Comparison of ENCODE assay signal across 10 cellular contexts in the genomic region with DNA sequence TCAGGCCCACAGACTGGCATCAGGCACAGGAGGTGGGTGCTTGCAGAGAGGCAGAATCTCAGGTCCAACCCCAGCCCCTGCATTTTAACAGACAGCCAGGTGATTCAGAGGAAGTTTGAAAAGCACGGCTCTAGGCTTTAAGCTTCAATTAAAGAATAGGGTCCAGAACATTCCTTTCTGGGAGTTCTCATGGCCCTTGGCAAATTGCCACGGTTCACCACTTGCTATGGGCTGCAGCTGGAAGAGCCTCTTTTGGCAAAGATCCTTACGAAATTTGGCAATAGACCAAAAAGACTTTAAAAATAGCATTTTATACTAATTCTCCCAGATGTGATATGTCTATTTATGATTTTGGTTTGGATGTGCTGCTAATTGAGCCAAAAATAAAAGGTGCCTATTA.
DNase-seq lines count a peak whose midpoint lies in the region; ATAC-seq, FAIRE-seq and TF ChIP-seq lines count a peak whose summit lies in the region.
"Had no signal": no experiment of that assay in that cellular context is flagged by ENCODE, and none has a peak within 500 bp of the region (broad histone marks: within the 10 kb centered on the region; RNA-seq: fewer than 3 reads in every experiment).

No MANE protein-coding gene starts in this region.

- H3K4me1 ChIP-seq in astrocyte (ENCODE audit: insufficient read depth, low read length) (no peaks in the 10 kb centered on the region), right cardiac atrium (ENCODE audit: control insufficient read depth, insufficient read depth, low read length) (no peaks in the 10 kb centered on the region), thoracic aorta (ENCODE audit: control insufficient read depth in 1 of 2, low read depth in 2 of 2) (peaks cover 22 to 63% of the 10 kb centered on the region in 2 donors)
- H3K4me1 ChIP-seq in effector memory CD4-positive, alpha-beta T cell (ENCODE audit: control insufficient read depth, insufficient read depth, low read length, poor library complexity, severe bottlenecking): no peaks in the 10 kb centered on the region

- no peaks in the 10 kb centered on the region for H3K27me3 ChIP-seq in astrocyte (ENCODE audit: insufficient read depth, low read length)
- H3K27me3 ChIP-seq in right cardiac atrium (ENCODE audit: control insufficient read depth, insufficient read depth): no peaks in the 10 kb centered on the region
- H3K27me3 ChIP-seq in thoracic aorta (replicated peaks; ENCODE audit: insufficient read depth): no peaks in the 10 kb centered on the region
- no peaks in the 10 kb centered on the region for H3K27me3 ChIP-seq in effector memory CD4-positive, alpha-beta T cell (replicated peaks; ENCODE audit: control insufficient read depth, insufficient read depth, low read length, poor library complexity, severe bottlenecking)

- no peak overlapping the region for H3K27ac Mint-ChIP-seq in astrocyte (ENCODE audit: unreplicated experiment)

- H3K4me3 Mint-ChIP-seq in astrocyte (ENCODE audit: unreplicated experiment): no peak overlapping the region

- no peak for FAIRE-seq in astrocyte (lab: Jason Lieb, UNC)

- H3K4me2 ChIP-seq in astrocyte (ENCODE audit: low read length): no peak overlapping the region

- peaks cover 2% of the 10 kb centered on the region for H3K27me3 Mint-ChIP-seq in astrocyte (ENCODE audit: low read depth, unreplicated experiment)

- H4K20me1 ChIP-seq in astrocyte (ENCODE audit: insufficient read depth, low read length): no peaks in the 10 kb centered on the region

- no peak overlapping the region for H3K27ac ChIP-seq in astrocyte (ENCODE audit: low read depth, low read length)
- H3K27ac ChIP-seq in right cardiac atrium (ENCODE audit: low read length): no peak overlapping the region
- peak overlapping the region; percentile 31 to 64 for H3K27ac ChIP-seq in thoracic aorta
- H3K27ac ChIP-seq in effector memory CD4-positive, alpha-beta T cell (ENCODE audit: insufficient read depth, low read length, poor library complexity, severe bottlenecking): no peak overlapping the region

- no peak for TF ChIP-seq CTCF in HFF-Myc (IDR thresholded peaks at IDR 0.05; ENCODE audit: low read depth, low read length, missing control alignments)
- no peak for TF ChIP-seq CTCF in astrocyte (IDR thresholded peaks at IDR 0.05; ENCODE audit: insufficient read depth, low read depth, low read length)
- no peak for TF ChIP-seq CTCF in thoracic aorta (IDR thresholded peaks at IDR 0.05)

- H3K4me3 ChIP-seq in HFF-Myc (replicated peaks; ENCODE audit: low read depth, low read length) (no peak overlapping the region), astrocyte (ENCODE audit: insufficient read depth, low read depth, low read length) (no peak overlapping the region), right cardiac atrium (ENCODE audit: low read length) (no peak overlapping the region), thoracic aorta (no peak overlapping the region)
- H3K4me3 ChIP-seq in effector memory CD4-positive, alpha-beta T cell (ENCODE audit: insufficient read depth, low read depth, low read length, poor library complexity, severe bottlenecking): no peak overlapping the region

- H3K9me3 ChIP-seq in astrocyte (ENCODE audit: insufficient read depth, low read depth, low read length) (no peaks in the 10 kb centered on the region), right cardiac atrium (ENCODE audit: control insufficient read depth, low read length) (no peaks in the 10 kb centered on the region), thoracic aorta (no peaks in the 10 kb centered on the region)
- H3K9me3 ChIP-seq in effector memory CD4-positive, alpha-beta T cell (ENCODE audit: control insufficient read depth, low read length): no peaks in the 10 kb centered on the region

- no peak overlapping the region for H3K9ac ChIP-seq in astrocyte (ENCODE audit: low read length)

- peaks cover 3% of the 10 kb centered on the region for H3K4me1 Mint-ChIP-seq in astrocyte (ENCODE audit: low read depth, unreplicated experiment)

- WGBS in right cardiac atrium: 11% methylated on average over 3 of the region's 3 CpGs

- no peaks in the 10 kb centered on the region for H3K36me3 Mint-ChIP-seq in astrocyte (ENCODE audit: low read depth, unreplicated experiment)

- no peaks in the 10 kb centered on the region for H3K79me2 ChIP-seq in astrocyte (ENCODE audit: insufficient read depth, low read length)

- peak; percentile 32 for DNase-seq in HFF-Myc (ENCODE audit: extremely low read depth, low read depth)
- peak; percentile 36 for DNase-seq in astrocyte (ENCODE audit: low read depth)
- peak; percentile 54 to 73 (median 67) for DNase-seq in right cardiac atrium
- peak; percentile 25 for DNase-seq in thoracic aorta (ENCODE audit: low spot score)
- DNase-seq in effector memory CD4-positive, alpha-beta T cell: no peak
- DNase-seq in LoVo (ENCODE audit: low spot score): no peak
- DNase-seq: activated effector memory CD4-positive, alpha-beta T cell treated with Interleukin-2 at 50 U/mL for 16 hours; KBM-7; stimulated activated CD4-positive, alpha-beta T cell treated with anti-CD3 and anti-CD28 coated beads, Interleukin-4, amount 100 ng/mL, for 4 hours had no signal

- ATAC-seq in right cardiac atrium (no peak), thoracic aorta (ENCODE audit: insufficient number of reproducible peaks, low FRiP score, low read depth) (no peak), GM21619 (IDR thresholded peaks at IDR 0.05; ENCODE audit: unreplicated experiment) (no peak)

- intact Hi-C loops in right cardiac atrium (cut with DNase I): no loop called here

- no peaks in the 10 kb centered on the region for H3K9me3 Mint-ChIP-seq in astrocyte (ENCODE audit: unreplicated experiment)

- H3K36me3 ChIP-seq in astrocyte (ENCODE audit: insufficient read depth, low read length) (no peaks in the 10 kb centered on the region), thoracic aorta (peaks cover 47% of the 10 kb centered on the region)
- H3K36me3 ChIP-seq in effector memory CD4-positive, alpha-beta T cell (ENCODE audit: control insufficient read depth, insufficient read depth, low read length): no peaks in the 10 kb centered on the region

- no peak overlapping the region for H2AFZ ChIP-seq in astrocyte (ENCODE audit: low read depth, low read length)

Comparison
In these comparisons a context has a peak if more than half of its experiments do, and no peak if none do; other contexts are left out.
1. DNase-seq: peak in HFF-Myc (single experiment), astrocyte (single experiment), right cardiac atrium (3 of 3) and thoracic aorta (single experiment); none in effector memory CD4-positive, alpha-beta T cell (0 of 3) and LoVo (single experiment).
2. H3K27ac ChIP-seq: peak in thoracic aorta (2 of 2); none in astrocyte (single experiment), right cardiac atrium (single experiment) and effector memory CD4-positive, alpha-beta T cell (single experiment).